Comparison of ENCODE assay signal across 22 cellular contexts in genomic region chr15:87843312-87843711, GRCh38.
"Had no signal": no experiment of that assay in that cellular context is flagged by ENCODE, and none has a peak within 500 bp of the region (broad histone marks: within the 10 kb centered on the region; RNA-seq: fewer than 3 reads in every experiment).

No MANE protein-coding gene starts in this region.

- H3K4me1 ChIP-seq: SJCRH30 had no signal

- H3K27ac ChIP-seq: RWPE1, SJCRH30 had no signal

- DNase-seq: IMR-90, Karpas-422, KG1, MG63, NCI-H1092, NCI-H1105 treated with DMSO at 0.1 percent for 48 hours, NCI-H1436, NCI-H2081 treated with DMSO at 0.1 percent for 48 hours, NCI-H2171, NCI-H226, NCI-H446, NCI-H510A, NCI-H524 treated with DMSO at 0.1 percent for 48 hours, NCI-H69, NCI-H774, PC-3, SHP77, SJCRH30 had no signal

- ATAC-seq: HepG2, Panc1, PC-3, SK-N-SH treated with all-trans-retinoic acid at 6 μM for 48 hours had no signal

- H3K9me3 ChIP-seq: MG63, SJCRH30 had no signal

- H3K27me3 ChIP-seq: MG63, SJCRH30 had no signal

- H3K36me3 ChIP-seq: MG63, SJCRH30 had no signal

- H3K4me3 ChIP-seq: MG63, SJCRH30 had no signal
